In genomic region chr19:3387645-3388589, GRCh38 we compare ENCODE assay signal across 9 cellular contexts. TPM values are rescaled to one million over a fixed set of nuclear protein-coding genes. Genes with fewer than 3 reads are reported as not detected.
DNase-seq lines count a peak whose midpoint lies in the region; ATAC-seq, FAIRE-seq and TF ChIP-seq lines count a peak whose summit lies in the region.
"Had no signal": no experiment of that assay in that cellular context is flagged by ENCODE, and none has a peak within 500 bp of the region (broad histone marks: within the 10 kb centered on the region; RNA-seq: fewer than 3 reads in every experiment).

No MANE protein-coding gene starts in this region.

- peaks cover 60% of the 10 kb centered on the region for H3K4me1 ChIP-seq in A549

- CTCF ChIA-PET in A549 (lab: Yijun Ruan, JAX): interaction anchor here (0.6 to 3.1 kb wide), 5 partner anchors 41 to 96 kb away, joined by 3 to 13 read pairs (median 3); no protein-coding TSS in a partner anchor

- TF ChIP-seq RAD21 in A549 (conservative IDR thresholded peaks at IDR 0.05 in 1 of 2, IDR thresholded peaks at IDR 0.05 in 1 of 2): no peak

- H3K27ac Mint-ChIP-seq in dendritic cell treated with granulocyte-macrophage colony-stimulating factor and Interleukin-4, amounts not matched to agents 40 ng/mL and 50 ng/mL, for 4 days: peak overlapping the region; percentile 78
- H3K27ac Mint-ChIP-seq in activated T-cell treated with anti-CD3 and anti-CD28 coated beads, Interleukin-2, amount 50 U/mL, for 72 hours: no peak overlapping the region
- H3K27ac Mint-ChIP-seq: B cell had no signal

- peaks cover 73% of the 10 kb centered on the region for H3K36me3 Mint-ChIP-seq in dendritic cell treated with granulocyte-macrophage colony-stimulating factor and Interleukin-4, amounts not matched to agents 40 ng/mL and 50 ng/mL, for 4 days (ENCODE audit: low read depth)
- no peaks in the 10 kb centered on the region for H3K36me3 Mint-ChIP-seq in activated T-cell treated with anti-CD3 and anti-CD28 coated beads, Interleukin-2, amount 50 U/mL, for 72 hours (ENCODE audit: insufficient read depth in 2 of 2)

- H3K27me3 Mint-ChIP-seq in dendritic cell treated with granulocyte-macrophage colony-stimulating factor and Interleukin-4, amounts not matched to agents 40 ng/mL and 50 ng/mL, for 4 days: no peaks in the 10 kb centered on the region
- no peaks in the 10 kb centered on the region for H3K27me3 Mint-ChIP-seq in activated T-cell treated with anti-CD3 and anti-CD28 coated beads, Interleukin-2, amount 50 U/mL, for 72 hours (ENCODE audit: low read depth)
- H3K27me3 Mint-ChIP-seq: B cell had no signal

- FAIRE-seq in A549 (lab: Jason Lieb, UNC): no peak

- DNase-seq in A549 (ENCODE audit: low read depth in 1 of 2, low spot score in 1 of 2): peak; percentile 44 to 68
- peak; percentile 76 for DNase-seq in NCI-H2029 treated with DMSO at 0.1 percent for 48 hours (lab: John Stamatoyannopoulos, UW)
- DNase-seq in mesenteric fat pad (ENCODE audit: low spot score): peak; percentile 94
- no peak for DNase-seq in activated T-cell treated with anti-CD3 and anti-CD28 coated beads, Interleukin-2, amount 50 U/mL, for 72 hours

- TF ChIP-seq EP300 in A549 (IDR thresholded peaks at IDR 0.05): no peak

- no peak for TF ChIP-seq CTCF in A549 (IDR thresholded peaks at IDR 0.05)

- POLR2A ChIA-PET in A549 (lab: Yijun Ruan, JAX): interaction anchor here (0.6 to 1.4 kb wide), 3 partner anchors 9 to 23 kb away, joined by 3 to 6 read pairs (median 4); no protein-coding TSS in a partner anchor

- intact Hi-C loops in dendritic cell treated with granulocyte-macrophage colony-stimulating factor and Interleukin-4, amounts not matched to agents 40 ng/mL and 50 ng/mL, for 4 days (cut with micrococcal nuclease): no loop called here

- H3K4me3 Mint-ChIP-seq in dendritic cell treated with granulocyte-macrophage colony-stimulating factor and Interleukin-4, amounts not matched to agents 40 ng/mL and 50 ng/mL, for 4 days: no peak overlapping the region
- H3K4me3 Mint-ChIP-seq in activated T-cell treated with anti-CD3 and anti-CD28 coated beads, Interleukin-2, amount 50 U/mL, for 72 hours: no peak overlapping the region
- H3K4me3 Mint-ChIP-seq: B cell had no signal

- no peaks in the 10 kb centered on the region for H3K9me3 ChIP-seq in A549

- H3K4me3 ChIP-seq in A549: no peak overlapping the region

- peak overlapping the region; percentile 64 for H3K4me2 ChIP-seq in A549

- WGBS in A549 (ENCODE audit: missing lambda C conversion rate): 59% methylated on average over 24 of the region's 42 CpGs

- H3K27ac ChIP-seq in A549: peak overlapping the region; percentile 73 to 89

- ATAC-seq in A549 (peak; percentile 56 to 66), GM21360 (IDR thresholded peaks at IDR 0.05; ENCODE audit: unreplicated experiment) (no peak), HG03521 (IDR thresholded peaks at IDR 0.05; ENCODE audit: unreplicated experiment) (no peak), HG02840 (IDR thresholded peaks at IDR 0.05; ENCODE audit: low FRiP score, unreplicated experiment) (no peak)
- no peak for ATAC-seq in activated T-cell treated with anti-CD3 and anti-CD28 coated beads, Interleukin-2, amount 50 U/mL, for 72 hours (replicated peaks in 1 of 2)

- no peak for TF ChIP-seq POLR2A in A549 (IDR thresholded peaks at IDR 0.05; ENCODE audit: low read length)

- no peaks in the 10 kb centered on the region for H3K9me3 Mint-ChIP-seq in dendritic cell treated with granulocyte-macrophage colony-stimulating factor and Interleukin-4, amounts not matched to agents 40 ng/mL and 50 ng/mL, for 4 days
- no peaks in the 10 kb centered on the region for H3K9me3 Mint-ChIP-seq in activated T-cell treated with anti-CD3 and anti-CD28 coated beads, Interleukin-2, amount 50 U/mL, for 72 hours

- H3K4me1 Mint-ChIP-seq in dendritic cell treated with granulocyte-macrophage colony-stimulating factor and Interleukin-4, amounts not matched to agents 40 ng/mL and 50 ng/mL, for 4 days (ENCODE audit: low read depth): peaks cover 64% of the 10 kb centered on the region
- peaks cover 6% of the 10 kb centered on the region for H3K4me1 Mint-ChIP-seq in activated T-cell treated with anti-CD3 and anti-CD28 coated beads, Interleukin-2, amount 50 U/mL, for 72 hours (ENCODE audit: low read depth)

TF ChIP-seq in A549, 52 proteins besides CTCF, POLR2A, EP300 and RAD21:
- TF ChIP-seq SMC3 (IDR thresholded peaks at IDR 0.05) (no peak), JUN (IDR thresholded peaks at IDR 0.05) (no peak), RARB (CRISPR knock-in tag; IDR thresholded peaks at IDR 0.05) (no peak), JUNB (IDR thresholded peaks at IDR 0.05) (no peak), RNF2 (IDR thresholded peaks at IDR 0.05; ENCODE audit: borderline replicate concordance, low read depth) (no peak), MAFK (IDR thresholded peaks at IDR 0.05; ENCODE audit: partially characterized antibody) (no peak), MAX (IDR thresholded peaks at IDR 0.05) (peak; percentile 80), ZNF302 (CRISPR knock-in tag; IDR thresholded peaks at IDR 0.05) (no peak)
- TF ChIP-seq, protein P1, sequence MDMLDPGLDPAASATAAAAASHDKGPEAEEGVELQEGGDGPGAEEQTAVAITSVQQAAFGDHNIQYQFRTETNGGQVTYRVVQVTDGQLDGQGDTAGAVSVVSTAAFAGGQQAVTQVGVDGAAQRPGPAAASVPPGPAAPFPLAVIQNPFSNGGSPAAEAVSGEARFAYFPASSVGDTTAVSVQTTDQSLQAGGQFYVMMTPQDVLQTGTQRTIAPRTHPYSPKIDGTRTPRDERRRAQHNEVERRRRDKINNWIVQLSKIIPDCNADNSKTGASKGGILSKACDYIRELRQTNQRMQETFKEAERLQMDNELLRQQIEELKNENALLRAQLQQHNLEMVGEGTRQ (IDR thresholded peaks at IDR 0.05): no peak
- TF ChIP-seq, protein P2, sequence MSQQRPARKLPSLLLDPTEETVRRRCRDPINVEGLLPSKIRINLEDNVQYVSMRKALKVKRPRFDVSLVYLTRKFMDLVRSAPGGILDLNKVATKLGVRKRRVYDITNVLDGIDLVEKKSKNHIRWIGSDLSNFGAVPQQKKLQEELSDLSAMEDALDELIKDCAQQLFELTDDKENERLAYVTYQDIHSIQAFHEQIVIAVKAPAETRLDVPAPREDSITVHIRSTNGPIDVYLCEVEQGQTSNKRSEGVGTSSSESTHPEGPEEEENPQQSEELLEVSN (IDR thresholded peaks at IDR 0.05; ENCODE audit: borderline replicate concordance, low read depth): peak; percentile 78
- TF ChIP-seq, protein P3, sequence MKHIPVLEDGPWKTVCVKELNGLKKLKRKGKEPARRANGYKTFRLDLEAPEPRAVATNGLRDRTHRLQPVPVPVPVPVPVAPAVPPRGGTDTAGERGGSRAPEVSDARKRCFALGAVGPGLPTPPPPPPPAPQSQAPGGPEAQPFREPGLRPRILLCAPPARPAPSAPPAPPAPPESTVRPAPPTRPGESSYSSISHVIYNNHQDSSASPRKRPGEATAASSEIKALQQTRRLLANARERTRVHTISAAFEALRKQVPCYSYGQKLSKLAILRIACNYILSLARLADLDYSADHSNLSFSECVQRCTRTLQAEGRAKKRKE (CRISPR knock-in tag; IDR thresholded peaks at IDR 0.05; ENCODE audit: low read depth): no peak
- TF ChIP-seq, protein P4, sequence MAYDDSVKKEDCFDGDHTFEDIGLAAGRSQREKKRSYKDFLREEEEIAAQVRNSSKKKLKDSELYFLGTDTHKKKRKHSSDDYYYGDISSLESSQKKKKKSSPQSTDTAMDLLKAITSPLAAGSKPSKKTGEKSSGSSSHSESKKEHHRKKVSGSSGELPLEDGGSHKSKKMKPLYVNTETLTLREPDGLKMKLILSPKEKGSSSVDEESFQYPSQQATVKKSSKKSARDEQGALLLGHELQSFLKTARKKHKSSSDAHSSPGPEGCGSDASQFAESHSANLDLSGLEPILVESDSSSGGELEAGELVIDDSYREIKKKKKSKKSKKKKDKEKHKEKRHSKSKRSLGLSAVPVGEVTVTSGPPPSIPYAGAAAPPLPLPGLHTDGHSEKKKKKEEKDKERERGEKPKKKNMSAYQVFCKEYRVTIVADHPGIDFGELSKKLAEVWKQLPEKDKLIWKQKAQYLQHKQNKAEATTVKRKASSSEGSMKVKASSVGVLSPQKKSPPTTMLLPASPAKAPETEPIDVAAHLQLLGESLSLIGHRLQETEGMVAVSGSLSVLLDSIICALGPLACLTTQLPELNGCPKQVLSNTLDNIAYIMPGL (CRISPR knock-in tag; IDR thresholded peaks at IDR 0.05; ENCODE audit: borderline replicate concordance): no peak
TF ChIP-seq in A549: peak in this region for 2.

RNA-seq across cellular contexts. Expression of gene NFIC, which starts 21.5 kb away (rescaled TPM):
- 2.6 and 4.7 TPM in 2 replicates for polyA plus RNA-seq in A549 (2011; rRNA removed)
- 8.9 and 14.2 TPM in 2 replicates for polyA plus RNA-seq in A549 (2012; cell fraction: cytosol; rRNA removed)
- 20.1 and 22.9 TPM in 2 replicates for polyA plus RNA-seq in A549 (2012; cell fraction: nucleus; rRNA removed)
- polyA plus RNA-seq in A549 (2017; fragmentation: RNase III; extraction: RNeasy Plus Mini Kit Qiagen cat#74134 plus additional on column Dnase treatment): 34.6 to 36.4 TPM (median 34.9 TPM) in 3 replicates
- polyA minus RNA-seq in A549 (2011; rRNA and poly(A)+ RNA removed): 10.5 and 14.6 TPM in 2 replicates
- 207 TPM for total RNA-seq in mesenteric fat pad
- 10 to 100 TPM; 19.8 to 24.8 TPM for total RNA-seq in activated T-cell treated with anti-CD3 and anti-CD28 coated beads, Interleukin-2, amount 50 U/mL, for 72 hours

Comparison
In these comparisons a context has a peak if more than half of its experiments do, and no peak if none do; other contexts are left out.
1. ATAC-seq: peak in A549 (2 of 2); none in activated T-cell treated with anti-CD3 and anti-CD28 coated beads, Interleukin-2, amount 50 U/mL, for 72 hours (0 of 2), GM21360 (single experiment), HG03521 (single experiment) and HG02840 (single experiment).
2. DNase-seq: peak in A549 (2 of 2), NCI-H2029 treated with DMSO at 0.1 percent for 48 hours (single experiment) and mesenteric fat pad (single experiment); none in activated T-cell treated with anti-CD3 and anti-CD28 coated beads, Interleukin-2, amount 50 U/mL, for 72 hours (0 of 2).